2 cellular contexts compared by ENCODE assay signal in genomic region chr3:49712631-49713317, GRCh38.
TF ChIP-seq lines count a peak whose summit lies in the region.

No MANE protein-coding gene starts in this region.

TF ChIP-seq in IMR-90, 13 proteins besides CTCF, POLR2A, EP300 and RAD21:
- TF ChIP-seq RFX5 (IDR thresholded peaks at IDR 0.05; ENCODE audit: low read depth, low read length) = no peak

TF ChIP-seq in H1, 55 proteins besides CTCF, POLR2A, EP300 and RAD21:
- no peak for TF ChIP-seq TBP (IDR thresholded peaks at IDR 0.05; ENCODE audit: low read depth, low read length)
- TF ChIP-seq SIN3A (conservative IDR thresholded peaks at IDR 0.05 in 1 of 2, IDR thresholded peaks at IDR 0.05 in 1 of 2; ENCODE audit: low read depth in 1 of 2, low read length in 2 of 2) = 0 out of 4 replicates have a peak, but pooled peaks of 1 of the 2 experiments have one; percentile 20
